ENCODE assay signal across 8 cellular contexts in the genomic region with DNA sequence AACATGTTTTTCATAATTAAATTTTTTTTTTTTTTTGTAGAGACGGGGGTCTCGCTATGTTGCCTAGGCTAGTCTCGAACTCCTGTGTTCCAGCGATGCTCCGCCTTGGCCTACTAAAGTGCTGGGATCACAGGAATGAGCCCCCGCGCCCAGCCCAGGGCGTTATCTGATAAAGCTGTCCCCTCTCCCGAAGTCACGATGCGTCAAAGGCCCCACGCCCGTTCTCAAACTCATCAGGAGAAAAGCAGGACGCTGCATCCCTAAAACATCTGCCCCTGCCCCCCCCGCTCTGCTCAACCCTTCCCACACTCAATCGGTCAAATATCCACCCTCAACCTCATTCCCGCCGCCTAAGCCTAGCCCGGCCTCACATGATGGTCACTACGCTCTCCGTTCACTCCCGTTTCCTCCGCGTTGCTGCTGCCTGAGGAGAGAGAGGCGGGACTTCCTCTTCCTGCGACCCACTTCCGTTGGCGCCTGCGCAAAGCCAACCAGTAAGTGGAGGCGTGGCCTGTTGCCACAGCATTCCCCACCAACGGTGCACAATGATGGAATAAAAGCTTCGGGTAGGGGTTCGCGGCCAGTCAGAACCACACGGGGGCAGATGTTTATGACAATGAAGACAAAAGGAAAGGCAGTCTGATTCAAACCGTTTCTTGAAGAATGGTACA. TPM values are rescaled to one million over a fixed set of nuclear protein-coding genes. Genes with fewer than 3 reads are reported as not detected.
A peak's percentile ranks its signal among the peaks of the same experiment; 100 is the strongest.
DNase-seq lines count a peak whose midpoint lies in the region; ATAC-seq and TF ChIP-seq lines count a peak whose summit lies in the region.

Gene SNRPD2 (minus strand): TSS at position 438 of the 671 bp plus-strand sequence. CDS start 65 bp downstream, at position 373.

- peaks cover 27% of the 10 kb centered on the region for H3K4me1 ChIP-seq in CD4-positive, CD25-positive, alpha-beta regulatory T cell (ENCODE audit: control insufficient read depth, insufficient read depth, low read length, poor library complexity, severe bottlenecking)
- H3K4me1 ChIP-seq in lung (ENCODE audit: control insufficient read depth in 2 of 2, insufficient read depth in 2 of 2, low read length in 2 of 2) = peaks cover 0 to 4% of the 10 kb centered on the region in 2 donors

- peak within 1 kb of the TSS; percentile 89 to 98 (median 96) for H3K4me3 Mint-ChIP-seq in CD4-positive, CD25-positive, alpha-beta regulatory T cell
- H3K4me3 Mint-ChIP-seq in activated CD4-positive, alpha-beta memory T cell treated with anti-CD3 and anti-CD28 coated beads for 36 hours = peak within 1 kb of the TSS; percentile 97

- 0% methylated on average over 36 of the region's 36 CpGs for WGBS in lung, 2 donors

- POLR2A ChIA-PET in activated CD4-positive, alpha-beta memory T cell treated with anti-CD3 and anti-CD28 coated beads for 36 hours (lab: Charles Lee) = interaction anchor here (0.6 to 4.1 kb wide), 16 partner anchors 10 to 251 kb away, joined by 3 to 31 read pairs (median 4); partner anchors contain the start of genes FBXO46 and SIX5

- TF ChIP-seq CTCF in lung (IDR thresholded peaks at IDR 0.05; ENCODE audit: control extremely low read depth, extremely low read depth) = no peak

- H3K36me3 Mint-ChIP-seq in CD4-positive, CD25-positive, alpha-beta regulatory T cell = peaks cover 7% of the 10 kb centered on the region
- H3K36me3 Mint-ChIP-seq in activated CD4-positive, alpha-beta memory T cell treated with anti-CD3 and anti-CD28 coated beads for 36 hours = peaks cover 43% of the 10 kb centered on the region

- peak; percentile 87 to 96 (median 92) for DNase-seq in CD4-positive, CD25-positive, alpha-beta regulatory T cell
- peak; percentile 98 for DNase-seq in NCI-H82 (lab: John Stamatoyannopoulos, UW)
- DNase-seq in activated CD4-positive, alpha-beta memory T cell treated with anti-CD3 and anti-CD28 coated beads for 36 hours = peak; percentile 96
- peak; percentile 89 for DNase-seq in effector CD4-positive, alpha-beta T cell
- DNase-seq in lung (ENCODE audit: low spot score) = peak; percentile 93
- DNase-seq in stimulated activated CD4-positive, alpha-beta T cell treated with anti-CD3 and anti-CD28 coated beads, TNF-alpha, amount 100 ng/mL, for 24 hours (ENCODE audit: low read depth in 3 of 3) = peak; percentile 86 to 91 (median 88)

- peaks cover 0 to 31% (median 9%) of the 10 kb centered on the region in 4 donors for H3K4me1 Mint-ChIP-seq in CD4-positive, CD25-positive, alpha-beta regulatory T cell
- H3K4me1 Mint-ChIP-seq in activated CD4-positive, alpha-beta memory T cell treated with anti-CD3 and anti-CD28 coated beads for 36 hours (ENCODE audit: low read depth) = peaks cover 20% of the 10 kb centered on the region

- peak within 1 kb of the TSS; percentile 88 for H3K4me3 ChIP-seq in CD4-positive, CD25-positive, alpha-beta regulatory T cell (ENCODE audit: low read depth, low read length)
- H3K4me3 ChIP-seq in lung = peak within 1 kb of the TSS; percentile 59

- H3K9me3 ChIP-seq in CD4-positive, CD25-positive, alpha-beta regulatory T cell (ENCODE audit: control insufficient read depth in 2 of 2, low read length in 2 of 2) = no peaks in the 10 kb centered on the region
- H3K9me3 ChIP-seq in lung (ENCODE audit: control insufficient read depth in 2 of 2, insufficient read depth in 1 of 2, low read length in 1 of 2) = no peaks in the 10 kb centered on the region

- no peaks in the 10 kb centered on the region for H3K27me3 Mint-ChIP-seq in CD4-positive, CD25-positive, alpha-beta regulatory T cell
- no peaks in the 10 kb centered on the region for H3K27me3 Mint-ChIP-seq in activated CD4-positive, alpha-beta memory T cell treated with anti-CD3 and anti-CD28 coated beads for 36 hours

- no peaks in the 10 kb centered on the region for H3K27me3 ChIP-seq in CD4-positive, CD25-positive, alpha-beta regulatory T cell (ENCODE audit: control insufficient read depth, insufficient read depth, low read length)
- no peaks in the 10 kb centered on the region for H3K27me3 ChIP-seq in lung (ENCODE audit: control insufficient read depth, insufficient read depth)

- ATAC-seq in CD4-positive, CD25-positive, alpha-beta regulatory T cell (ENCODE audit: low read depth in 2 of 2) = peak; percentile 44 to 47
- ATAC-seq in GM19372 (IDR thresholded peaks at IDR 0.05; ENCODE audit: low read depth, unreplicated experiment) (peak; percentile 47), HG03521 (IDR thresholded peaks at IDR 0.05; ENCODE audit: unreplicated experiment) (peak; percentile 56), lung (ENCODE audit: insufficient read depth, low FRiP score) (peak; percentile 60)

- peaks cover 22% of the 10 kb centered on the region for H3K36me3 ChIP-seq in CD4-positive, CD25-positive, alpha-beta regulatory T cell (ENCODE audit: control insufficient read depth, insufficient read depth, low read length)
- H3K36me3 ChIP-seq in lung (ENCODE audit: control insufficient read depth in 2 of 2, insufficient read depth in 2 of 2, low read length in 2 of 2) = peaks cover 13 to 26% of the 10 kb centered on the region in 2 donors

- CTCF ChIA-PET in activated CD4-positive, alpha-beta memory T cell treated with anti-CD3 and anti-CD28 coated beads for 36 hours (lab: Charles Lee) = interaction anchor here (0.6 to 7.3 kb wide), 24 partner anchors 10 to 1098 kb away, joined by 3 to 77 read pairs (median 4); partner anchors contain the start of genes DACT3, FBXO46 and SIX5

- H3K27ac Mint-ChIP-seq in CD4-positive, CD25-positive, alpha-beta regulatory T cell = peak within 1 kb of the TSS; percentile 96 to 98 (median 98)
- peak within 1 kb of the TSS; percentile 94 for H3K27ac Mint-ChIP-seq in activated CD4-positive, alpha-beta memory T cell treated with anti-CD3 and anti-CD28 coated beads for 36 hours

- H3K9me3 Mint-ChIP-seq in CD4-positive, CD25-positive, alpha-beta regulatory T cell = peaks cover 0 to 2% (median 0%) of the 10 kb centered on the region in 7 donors
- H3K9me3 Mint-ChIP-seq in activated CD4-positive, alpha-beta memory T cell treated with anti-CD3 and anti-CD28 coated beads for 36 hours = no peaks in the 10 kb centered on the region

- H3K27ac ChIP-seq in CD4-positive, CD25-positive, alpha-beta regulatory T cell (ENCODE audit: insufficient read depth, low read length, poor library complexity, severe bottlenecking) = peak within 1 kb of the TSS; percentile 96
- H3K27ac ChIP-seq in lung (ENCODE audit: low read depth in 1 of 2, low read length in 1 of 2) = peak within 1 kb of the TSS; percentile 87 to 94

- intact Hi-C loops in activated CD4-positive, alpha-beta memory T cell treated with anti-CD3 and anti-CD28 coated beads for 36 hours (cut with micrococcal nuclease) = loop anchor here (1.0 to 5.0 kb wide), 10 partner anchors 10 to 513 kb away; partner anchors contain the start of genes BLOC1S3, FBXO46, GIPR and OPA3

RNA-seq across cellular contexts. Expression of gene SNRPD2, which starts in this region (rescaled TPM):
- total RNA-seq in CD4-positive, CD25-positive, alpha-beta regulatory T cell = 271 TPM
- polyA plus RNA-seq in CD4-positive, CD25-positive, alpha-beta regulatory T cell = 1,000 to 10,000 TPM; 1,054 to 1,255 (median 1,105) TPM
- 100 to 1,000 TPM; 789 TPM for total RNA-seq in activated CD4-positive, alpha-beta memory T cell treated with anti-CD3 and anti-CD28 coated beads for 36 hours
- 100 to 1,000 TPM; 151 to 319 TPM for total RNA-seq in lung
- polyA plus RNA-seq in lung = 100 to 1,000 TPM; 354 to 410 TPM

Comparison
In these comparisons a context has a peak if more than half of its experiments do, and no peak if none do; other contexts are left out.
1. Peak in every context shown above with its lines: DNase-seq, ATAC-seq, H3K4me3 ChIP-seq and H3K27ac ChIP-seq.